1 cellular context compared by ENCODE assay signal in the genomic region with DNA sequence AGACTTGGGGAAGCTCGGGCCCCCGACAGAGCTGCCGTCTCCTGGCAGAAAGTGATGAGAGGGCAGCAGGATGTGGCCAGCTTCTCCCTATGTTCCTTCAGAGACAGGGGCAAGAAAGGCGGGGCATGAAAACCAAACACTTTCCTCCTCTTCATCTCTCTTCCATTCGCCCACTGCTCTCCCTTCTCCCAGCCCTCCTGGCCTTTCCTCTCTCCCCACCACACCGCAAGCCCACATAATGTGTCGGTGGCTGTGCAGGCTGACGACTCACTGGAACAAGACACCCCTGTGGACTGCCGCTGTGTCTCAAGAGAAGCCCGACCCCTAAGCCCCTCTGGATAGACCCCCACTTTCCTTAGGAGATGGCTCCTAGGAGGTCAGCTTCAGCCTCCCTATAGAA.
TF ChIP-seq lines count a peak whose summit lies in the region.

No MANE protein-coding gene starts in this region.

TF ChIP-seq in HEK293, 187 proteins besides CTCF, POLR2A, EP300 and RAD21 (continued from another document):
- no peak for TF ChIP-seq PRDM10 (tag by site-specific recombination; IDR thresholded peaks at IDR 0.05)
- TF ChIP-seq ZFHX2 (tag by site-specific recombination; conservative IDR thresholded peaks at IDR 0.05) = peak; percentile 51
- no peak for TF ChIP-seq WT1 (tag by site-specific recombination; IDR thresholded peaks at IDR 0.05)
- peak; percentile 80 for TF ChIP-seq EGR2 (tag by site-specific recombination; IDR thresholded peaks at IDR 0.05; ENCODE audit: low read depth)
TF ChIP-seq in HEK293: peak in this region for 2.
